Comparison of ENCODE assay signal across 17 cellular contexts in the genomic region with DNA sequence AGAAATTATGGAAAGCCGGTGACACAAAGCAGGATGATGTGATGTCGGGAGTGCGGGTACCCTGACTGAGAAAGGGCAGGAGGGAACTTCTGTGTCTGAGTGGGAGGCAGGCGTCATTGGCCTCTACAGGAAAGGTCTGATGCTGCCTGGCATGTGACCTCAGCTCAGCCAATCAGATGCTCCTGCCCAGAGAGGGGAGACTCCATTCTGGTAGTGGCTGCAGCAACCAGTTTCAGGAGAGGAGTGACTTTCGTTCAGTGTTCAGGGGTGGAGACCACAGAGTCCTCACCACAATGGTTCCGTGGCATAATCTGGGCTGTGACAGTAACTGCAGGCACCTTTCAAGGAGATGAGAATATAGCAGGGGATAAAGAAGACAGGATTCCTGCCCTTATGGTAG. TPM values are rescaled to one million over a fixed set of nuclear protein-coding genes. Genes with fewer than 3 reads are reported as not detected.
DNase-seq lines count a peak whose midpoint lies in the region; ATAC-seq and TF ChIP-seq lines count a peak whose summit lies in the region.
"Had no signal": no experiment of that assay in that cellular context is flagged by ENCODE, and none has a peak within 500 bp of the region (broad histone marks: within the 10 kb centered on the region; RNA-seq: fewer than 3 reads in every experiment).

No MANE protein-coding gene starts in this region.

- H3K27ac Mint-ChIP-seq in activated CD8-positive, alpha-beta T cell treated with anti-CD3 and anti-CD28 coated beads, Interleukin-2, amount 10 ng/mL, durations not matched to agents 7 days and 5 days: peak overlapping the region; percentile 27
- H3K27ac Mint-ChIP-seq in progenitor cell of endocrine pancreas: peak overlapping the region; percentile 19
- H3K27ac Mint-ChIP-seq in H9: no peak overlapping the region
- H3K27ac Mint-ChIP-seq: endodermal cell, immature natural killer cell had no signal

- CTCF ChIA-PET in activated CD8-positive, alpha-beta T cell treated with anti-CD3 and anti-CD28 coated beads, Interleukin-2, amount 10 ng/mL, durations not matched to agents 7 days and 5 days (lab: Charles Lee): interaction anchor here (1.1 to 1.2 kb wide), 2 partner anchors 14 to 48 kb away, joined by 3 to 4 read pairs; no protein-coding TSS in a partner anchor

- H3K9me3 ChIP-seq in adrenal gland (replicated peaks in 1 of 3) (no peaks in the 10 kb centered on the region), H9 (ENCODE audit: control insufficient read depth, low read depth, low read length) (no peaks in the 10 kb centered on the region)
- H3K9me3 ChIP-seq: neutrophil had no signal

- H3K36me3 Mint-ChIP-seq in activated CD8-positive, alpha-beta T cell treated with anti-CD3 and anti-CD28 coated beads, Interleukin-2, amount 10 ng/mL, durations not matched to agents 7 days and 5 days (ENCODE audit: low read depth): no peaks in the 10 kb centered on the region
- H3K36me3 Mint-ChIP-seq in progenitor cell of endocrine pancreas (ENCODE audit: insufficient read depth): no peaks in the 10 kb centered on the region
- no peaks in the 10 kb centered on the region for H3K36me3 Mint-ChIP-seq in H9 (ENCODE audit: insufficient read depth in 1 of 3, low read depth in 3 of 3)
- H3K36me3 Mint-ChIP-seq: CD8-positive, alpha-beta memory T cell; immature natural killer cell had no signal

- no peak overlapping the region for H2BK5ac ChIP-seq in H9 (ENCODE audit: insufficient read length, low read length)

- H3K4me1 Mint-ChIP-seq in activated CD8-positive, alpha-beta T cell treated with anti-CD3 and anti-CD28 coated beads, Interleukin-2, amount 10 ng/mL, durations not matched to agents 7 days and 5 days (ENCODE audit: low read depth): peaks cover 18% of the 10 kb centered on the region
- H3K4me1 Mint-ChIP-seq in progenitor cell of endocrine pancreas (ENCODE audit: low read depth): no peaks in the 10 kb centered on the region
- H3K4me1 Mint-ChIP-seq in H9: peaks cover 0 to 2% of the 10 kb centered on the region in 2 experiments; a peak in 1 of 4 replicates
- H3K4me1 Mint-ChIP-seq: immature natural killer cell had no signal

- H3K56ac ChIP-seq in H9 (ENCODE audit: insufficient read length, low read depth, low read length): no peak overlapping the region

- 65 to 79% (median 75%) methylated on average over 6 of the region's 6 CpGs for WGBS in adrenal gland, 4 donors
- WGBS in H9 (ENCODE audit: extremely low coverage, insufficient read length, low lambda C conversion rate): no CpG with 5 or more reads among the region's 6 CpGs

- H3K79me1 ChIP-seq in H9 (ENCODE audit: insufficient read depth, low read depth, low read length, poor library complexity, severe bottlenecking): no peaks in the 10 kb centered on the region

- no peaks in the 10 kb centered on the region for H3K79me2 ChIP-seq in H9 (ENCODE audit: insufficient read depth, low read length)

- no peak overlapping the region for H2BK15ac ChIP-seq in H9 (ENCODE audit: low read depth, low read length)

- no peaks in the 10 kb centered on the region for H3K36me3 ChIP-seq in adrenal gland (replicated peaks in 1 of 2)
- H3K36me3 ChIP-seq: neutrophil had no signal

- H3K14ac ChIP-seq in H9 (ENCODE audit: insufficient read depth, low read length): no peak overlapping the region

- H4K5ac ChIP-seq in H9 (ENCODE audit: insufficient read length, low read depth, low read length): no peak overlapping the region

- no peak overlapping the region for H2AFZ ChIP-seq in H9 (ENCODE audit: low read length)

- H3K18ac ChIP-seq in H9 (ENCODE audit: insufficient read length, low read depth, low read length): no peak overlapping the region

- no peak overlapping the region for H2BK120ac ChIP-seq in H9 (ENCODE audit: low read depth, low read length, poor library complexity, severe bottlenecking)

- no peaks in the 10 kb centered on the region for H3K4me1 ChIP-seq in adrenal gland (replicated peaks in 1 of 2)
- H3K4me1 ChIP-seq in H9 (ENCODE audit: insufficient read depth, low read length): no peaks in the 10 kb centered on the region

- H3K27me3 ChIP-seq in adrenal gland (no peaks in the 10 kb centered on the region), H9 (ENCODE audit: insufficient read depth, low read length) (no peaks in the 10 kb centered on the region)

- no peak overlapping the region for H3T11ph ChIP-seq in H9 (ENCODE audit: low read length)

- ATAC-seq in activated CD4-positive, CD25-positive, alpha-beta regulatory T cell treated with anti-CD3 and anti-CD28 coated beads, Interleukin-2, amount 50 U/mL, for 24 hours: peak; percentile 41 to 60
- ATAC-seq in GM21619 (IDR thresholded peaks at IDR 0.05; ENCODE audit: unreplicated experiment): peak; percentile 57
- peak; percentile 85 for ATAC-seq in activated CD8-positive, alpha-beta T cell treated with anti-CD3 and anti-CD28 coated beads, Interleukin-2, amount 10 ng/mL, durations not matched to agents 7 days and 5 days
- ATAC-seq: sciatic nerve had no signal

- no peak overlapping the region for H2AK5ac ChIP-seq in H9 (ENCODE audit: insufficient read length, low read length)

- H3K27ac ChIP-seq in adrenal gland (no peak overlapping the region), H9 (ENCODE audit: insufficient read length, low read depth, low read length) (no peak overlapping the region)
- H3K27ac ChIP-seq: neutrophil had no signal

- no peak overlapping the region for H4K8ac ChIP-seq in H9 (replicated peaks; ENCODE audit: insufficient read length, low read depth, low read length)

- no peak overlapping the region for H3K4me3 Mint-ChIP-seq in activated CD8-positive, alpha-beta T cell treated with anti-CD3 and anti-CD28 coated beads, Interleukin-2, amount 10 ng/mL, durations not matched to agents 7 days and 5 days
- H3K4me3 Mint-ChIP-seq in progenitor cell of endocrine pancreas (ENCODE audit: low read depth) (no peak overlapping the region), H9 (no peak overlapping the region)
- H3K4me3 Mint-ChIP-seq: endodermal cell had no signal

- POLR2A ChIA-PET in activated CD8-positive, alpha-beta T cell treated with anti-CD3 and anti-CD28 coated beads, Interleukin-2, amount 10 ng/mL, durations not matched to agents 7 days and 5 days (lab: Charles Lee): interaction anchor here (0.5 kb wide), 1 partner anchor 50 kb away, joined by 3 read pairs; no protein-coding TSS in a partner anchor

- intact Hi-C loops in cardiac septum (cut with DNase I): no loop called here
- intact Hi-C loops in adrenal gland (cut with DNase I): no loop called here

- no peak overlapping the region for H3K23ac ChIP-seq in H9 (ENCODE audit: insufficient read length, low read depth, low read length)

- no peaks in the 10 kb centered on the region for H3K9me3 Mint-ChIP-seq in activated CD8-positive, alpha-beta T cell treated with anti-CD3 and anti-CD28 coated beads, Interleukin-2, amount 10 ng/mL, durations not matched to agents 7 days and 5 days (ENCODE audit: insufficient read depth)
- no peaks in the 10 kb centered on the region for H3K9me3 Mint-ChIP-seq in progenitor cell of endocrine pancreas (ENCODE audit: low read depth)
- no peaks in the 10 kb centered on the region; a peak in 1 of 5 replicates for H3K9me3 Mint-ChIP-seq in H9
- H3K9me3 Mint-ChIP-seq: endodermal cell, immature natural killer cell had no signal

- no peak overlapping the region for H4K91ac ChIP-seq in H9 (ENCODE audit: insufficient read length, low read depth, low read length)

- no peak overlapping the region for H2BK20ac ChIP-seq in H9 (ENCODE audit: low read depth, low read length, poor library complexity, severe bottlenecking)

- H3K23me2 ChIP-seq in H9 (ENCODE audit: insufficient read length, low read depth, low read length, poor library complexity, severe bottlenecking): no peaks in the 10 kb centered on the region

- no peaks in the 10 kb centered on the region for H4K20me1 ChIP-seq in H9 (ENCODE audit: control insufficient read depth, insufficient read depth, insufficient read length)

- peaks cover 14% of the 10 kb centered on the region for H3K27me3 Mint-ChIP-seq in activated CD8-positive, alpha-beta T cell treated with anti-CD3 and anti-CD28 coated beads, Interleukin-2, amount 10 ng/mL, durations not matched to agents 7 days and 5 days (ENCODE audit: low read depth)
- H3K27me3 Mint-ChIP-seq in progenitor cell of endocrine pancreas (peaks cover 56% of the 10 kb centered on the region), H9 (ENCODE audit: low read depth) (peaks cover 35% of the 10 kb centered on the region)

- no peak for DNase-seq in activated CD4-positive, CD25-positive, alpha-beta regulatory T cell (lab: John Stamatoyannopoulos, UW)
- DNase-seq in activated CD8-positive, alpha-beta T cell treated with anti-CD3 and anti-CD28 coated beads, Interleukin-2, amount 10 ng/mL, durations not matched to agents 7 days and 5 days: peak; percentile 70
- DNase-seq in progenitor cell of endocrine pancreas (ENCODE audit: low spot score, unreplicated experiment) (no peak), cardiac septum (ENCODE audit: low spot score) (no peak), adrenal gland (no peak), H9 (no peak)
- DNase-seq: activated gamma-delta T cell; CD8-positive, alpha-beta memory T cell; endodermal cell; foreskin melanocyte had no signal

- no peak for TF ChIP-seq POLR2A in adrenal gland (IDR thresholded peaks at IDR 0.05)

- H3K4me2 ChIP-seq in H9 (ENCODE audit: insufficient read depth, insufficient read length, low read length): no peak overlapping the region

- H3K9ac ChIP-seq in H9 (ENCODE audit: extremely low read depth, insufficient read length, low read length): no peak overlapping the region

- TF ChIP-seq CTCF in progenitor cell of endocrine pancreas (IDR thresholded peaks at IDR 0.05; ENCODE audit: unreplicated experiment): no peak
- TF ChIP-seq CTCF in adrenal gland (IDR thresholded peaks at IDR 0.05): no peak
- no peak for TF ChIP-seq CTCF in H9 (conservative IDR thresholded peaks at IDR 0.05)

- no peak overlapping the region for H3K4me3 ChIP-seq in adrenal gland

- no peak overlapping the region for H2BK12ac ChIP-seq in H9 (ENCODE audit: insufficient read length, low read depth, low read length)

- no peak overlapping the region for H3K4ac ChIP-seq in H9 (ENCODE audit: low read depth, low read length)

RNA-seq across cellular contexts. Expression of a gene that starts 6.7 kb away (rescaled TPM):
- total RNA-seq in activated CD8-positive, alpha-beta T cell treated with anti-CD3 and anti-CD28 coated beads, Interleukin-2, amount 10 ng/mL, durations not matched to agents 7 days and 5 days: 100 to 1,000 TPM; 261 to 271 TPM
- total RNA-seq in progenitor cell of endocrine pancreas (73.2 and 83.7 TPM in 2 replicates), cardiac septum (30.1 TPM), adrenal gland (10 to 100 TPM; 34.0 to 84.4 (median 57.6) TPM), H9 (2021) (97.2 and 99.2 TPM in 2 replicates)
- 100 to 1,000 TPM in 1 of 3 donors, 10 to 100 TPM in 2; 10.1 to 102 (median 10.4) TPM for polyA plus RNA-seq in adrenal gland

RNA-seq across cellular contexts. Expression of a gene that starts 27.6 kb away (rescaled TPM):
- total RNA-seq in activated CD8-positive, alpha-beta T cell treated with anti-CD3 and anti-CD28 coated beads, Interleukin-2, amount 10 ng/mL, durations not matched to agents 7 days and 5 days: not detected
- total RNA-seq in progenitor cell of endocrine pancreas (not detected in 2 replicates), cardiac septum (0.05 TPM), adrenal gland (1 to 10 TPM in 1 of 8 donors, under 1 TPM in 7; 0.19 to 1.3 (median 0.42) TPM), H9 (2021) (not detected in 2 replicates)
- polyA plus RNA-seq in adrenal gland: under 1 TPM; 0.09 to 0.24 (median 0.16) TPM
- total RNA-seq: CD8-positive, alpha-beta memory T cell; G401; MCF 10A had no signal
- polyA plus RNA-seq: CD8-positive, alpha-beta memory T cell; immature natural killer cell had no signal

Comparison
In these comparisons a context has a peak if more than half of its experiments do, and no peak if none do; other contexts are left out.
1. H3K27ac Mint-ChIP-seq: peak in activated CD8-positive, alpha-beta T cell treated with anti-CD3 and anti-CD28 coated beads, Interleukin-2, amount 10 ng/mL, durations not matched to agents 7 days and 5 days (single experiment) and progenitor cell of endocrine pancreas (single experiment); none in H9 (0 of 3).
2. Peak in every context shown above with its lines, with median percentiles within 50 percentile points of each other: ATAC-seq.